In genomic region chrX:107715331-107716044, GRCh38 we compare ENCODE assay signal across 8 cellular contexts.
DNase-seq lines count a peak whose midpoint lies in the region; ATAC-seq and TF ChIP-seq lines count a peak whose summit lies in the region.

No MANE protein-coding gene starts in this region.

- DNase-seq in T-cell (peak in 11 of 34 experiments; percentile 0 to 28 (median 10)), epithelial cell of proximal tubule (ENCODE audit: low read depth) (no peak), neural crest cell (ENCODE audit: low read depth, low spot score) (no peak), NCI-H1105 (lab: John Stamatoyannopoulos, UW) (no peak), GDM1 (lab: John Stamatoyannopoulos, UW) (no peak)

- H3K27me3 Mint-ChIP-seq in T-cell (peaks cover 0 to 8% of the 10 kb centered on the region in 2 donors), neural crest cell (ENCODE audit: low read depth) (no peaks in the 10 kb centered on the region)

- POLR2A ChIA-PET in T-cell (lab: Charles Lee) = interaction anchor here (1.2 to 11.8 kb wide), 6 partner anchors 26 to 87 kb away, joined by 4 to 572 read pairs (median 22); partner anchors contain the start of genes TSC22D3 (in 2 of the 2), NCBP2L (in 1 of the 2) and PRPS1 (in 1 of the 2)

- ATAC-seq in T-cell (replicated peaks in 1 of 4) (no peak), HG02623 (IDR thresholded peaks at IDR 0.05; ENCODE audit: unreplicated experiment) (no peak), GM21529 (IDR thresholded peaks at IDR 0.05; ENCODE audit: unreplicated experiment) (no peak)

- TF ChIP-seq CTCF in epithelial cell of proximal tubule (conservative IDR thresholded peaks at IDR 0.05; ENCODE audit: low read depth, low read length) (no peak), neural crest cell (conservative IDR thresholded peaks at IDR 0.05) (no peak)

- CTCF ChIA-PET in T-cell (lab: Charles Lee) = interaction anchor here (0.8 to 5.6 kb wide), 4 partner anchors 39 to 61 kb away, joined by 4 to 99 read pairs (median 15); partner anchors contain the start of genes NCBP2L (in 1 of the 2) and TSC22D3 (in 1 of the 2)

- H3K4me3 ChIP-seq in GM08714 (ENCODE audit: low read length) (peak overlapping the region; percentile 68), epithelial cell of proximal tubule (ENCODE audit: low read depth, low read length) (peak overlapping the region; percentile 78)

- H3K27ac Mint-ChIP-seq in T-cell (peak overlapping the region; percentile 98 to 100), neural crest cell (ENCODE audit: unreplicated experiment) (peak overlapping the region; percentile 95)

- peak overlapping the region; percentile 89 to 96 (median 95) for H3K4me3 Mint-ChIP-seq in T-cell
- peak overlapping the region; percentile 92 for H3K4me3 Mint-ChIP-seq in neural crest cell

- no peaks in the 10 kb centered on the region for H3K9me3 Mint-ChIP-seq in T-cell
- peaks cover 2% of the 10 kb centered on the region for H3K9me3 Mint-ChIP-seq in neural crest cell

- H3K36me3 Mint-ChIP-seq in T-cell = peaks cover 31% of the 10 kb centered on the region
- no peaks in the 10 kb centered on the region for H3K36me3 Mint-ChIP-seq in neural crest cell (ENCODE audit: low read depth)

- H3K4me1 Mint-ChIP-seq in T-cell (peaks cover 64 to 70% (median 69%) of the 10 kb centered on the region in 3 donors), neural crest cell (peaks cover 30% of the 10 kb centered on the region)
